Comparison of ENCODE assay signal across 13 cellular contexts in the genomic region with DNA sequence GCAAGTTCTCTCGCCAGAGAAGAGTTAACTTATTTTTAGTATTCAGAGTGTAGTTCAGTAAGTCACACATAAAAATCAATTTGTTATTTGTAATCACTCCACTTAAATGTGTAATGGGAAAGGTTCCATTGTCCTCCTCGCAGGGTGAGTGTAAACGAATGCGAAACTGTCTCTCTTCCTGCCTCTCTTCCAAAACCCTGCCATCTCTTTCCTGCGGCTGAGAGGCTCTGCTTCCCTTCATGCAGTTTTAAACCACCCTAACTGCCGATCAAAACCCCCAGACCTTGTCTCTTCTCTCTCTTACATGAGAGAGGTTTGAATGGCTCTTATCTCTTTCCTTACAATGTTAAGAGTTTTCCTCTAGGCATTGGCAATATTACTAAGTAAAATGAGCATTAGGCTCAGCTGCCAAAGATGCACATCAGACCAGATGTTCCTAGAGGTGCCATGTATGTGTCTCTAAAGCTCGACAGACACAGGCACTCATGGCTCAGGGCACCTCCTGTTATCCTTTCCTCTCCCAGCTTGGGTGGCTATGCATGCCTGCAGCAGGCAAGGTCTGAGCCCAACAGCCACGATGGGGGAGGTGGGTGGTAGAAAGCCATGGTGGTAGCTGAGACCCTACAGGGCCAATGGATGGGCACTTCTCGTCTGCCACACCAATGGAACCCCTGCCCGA.
A peak's percentile ranks its signal among the peaks of the same experiment; 100 is the strongest.
DNase-seq lines count a peak whose midpoint lies in the region; ATAC-seq and TF ChIP-seq lines count a peak whose summit lies in the region.
"Had no signal": no experiment of that assay in that cellular context is flagged by ENCODE, and none has a peak within 500 bp of the region (broad histone marks: within the 10 kb centered on the region; RNA-seq: fewer than 3 reads in every experiment).

No MANE protein-coding gene starts in this region.

- no peaks in the 10 kb centered on the region for H3K9me3 ChIP-seq in CD8-positive, alpha-beta T cell (ENCODE audit: low read length)
- H3K9me3 ChIP-seq in HUES48 (ENCODE audit: control insufficient read depth, insufficient read depth, low read length) (no peaks in the 10 kb centered on the region), sigmoid colon (no peaks in the 10 kb centered on the region)
- H3K9me3 ChIP-seq: MG63, mucosa of descending colon, right lobe of liver had no signal

- DNase-seq in CD8-positive, alpha-beta T cell: no peak
- no peak for DNase-seq in activated CD8-positive, alpha-beta T cell treated with anti-CD3 and anti-CD28 coated beads, Interleukin-2, amount 10 ng/mL, durations not matched to agents 7 days and 5 days
- no peak for DNase-seq in naive B cell
- DNase-seq in sigmoid colon: no peak
- no peak for DNase-seq in SHP77 (lab: John Stamatoyannopoulos, UW)
- DNase-seq: activated effector memory CD4-positive, alpha-beta T cell treated with anti-CD3 and anti-CD28 coated beads, Interleukin-2, amount 50 U/mL, for 16 hours; MG63; mucosa of descending colon; NCI-H526; right lobe of liver; Right ventricle myocardium superior had no signal

- TF ChIP-seq POLR2A in sigmoid colon (IDR thresholded peaks at IDR 0.05): no peak

- no peak for TF ChIP-seq EP300 in sigmoid colon (IDR thresholded peaks at IDR 0.05)

- POLR2A ChIA-PET in CD8-positive, alpha-beta T cell (lab: Charles Lee): interaction anchor here (1.4 kb wide), 1 partner anchor 9 kb away, joined by 3 read pairs; no protein-coding TSS in a partner anchor
- POLR2A ChIA-PET in activated CD8-positive, alpha-beta T cell treated with anti-CD3 and anti-CD28 coated beads, Interleukin-2, amount 10 ng/mL, durations not matched to agents 7 days and 5 days (lab: Charles Lee): no interaction called here

- no peak overlapping the region for H3K4me3 Mint-ChIP-seq in CD8-positive, alpha-beta T cell
- peak overlapping the region; percentile 34 for H3K4me3 Mint-ChIP-seq in activated CD8-positive, alpha-beta T cell treated with anti-CD3 and anti-CD28 coated beads, Interleukin-2, amount 10 ng/mL, durations not matched to agents 7 days and 5 days
- H3K4me3 Mint-ChIP-seq in naive B cell: peak overlapping the region in 6 of 8 donors; percentile 24 to 72 (median 40)

- no peaks in the 10 kb centered on the region for H3K36me3 Mint-ChIP-seq in CD8-positive, alpha-beta T cell
- peaks cover 21% of the 10 kb centered on the region for H3K36me3 Mint-ChIP-seq in activated CD8-positive, alpha-beta T cell treated with anti-CD3 and anti-CD28 coated beads, Interleukin-2, amount 10 ng/mL, durations not matched to agents 7 days and 5 days (ENCODE audit: low read depth)
- no peaks in the 10 kb centered on the region for H3K36me3 Mint-ChIP-seq in naive B cell

- H3K27me3 ChIP-seq in CD8-positive, alpha-beta T cell (ENCODE audit: insufficient read depth, low read length): no peaks in the 10 kb centered on the region
- H3K27me3 ChIP-seq in HUES48 (ENCODE audit: control insufficient read depth, insufficient read depth, low read length) (no peaks in the 10 kb centered on the region), sigmoid colon (no peaks in the 10 kb centered on the region)
- H3K27me3 ChIP-seq: MG63, right lobe of liver had no signal

- no peak overlapping the region for H3K9ac ChIP-seq in HUES48 (ENCODE audit: low read depth, low read length)

- no peak overlapping the region for H3K4me3 ChIP-seq in CD8-positive, alpha-beta T cell (ENCODE audit: low read depth, low read length)
- H3K4me3 ChIP-seq in HUES48 (ENCODE audit: low read depth, low read length) (no peak overlapping the region), sigmoid colon (no peak overlapping the region)
- H3K4me3 ChIP-seq: MG63, mucosa of descending colon, right lobe of liver had no signal

- H3K9me3 Mint-ChIP-seq in CD8-positive, alpha-beta T cell: no peaks in the 10 kb centered on the region
- no peaks in the 10 kb centered on the region for H3K9me3 Mint-ChIP-seq in activated CD8-positive, alpha-beta T cell treated with anti-CD3 and anti-CD28 coated beads, Interleukin-2, amount 10 ng/mL, durations not matched to agents 7 days and 5 days (ENCODE audit: insufficient read depth)
- H3K9me3 Mint-ChIP-seq in naive B cell: no peaks in the 10 kb centered on the region

- CTCF ChIA-PET in CD8-positive, alpha-beta T cell (lab: Charles Lee): interaction anchor here (0.9 kb wide), 1 partner anchor 9 kb away, joined by 3 read pairs; no protein-coding TSS in a partner anchor
- CTCF ChIA-PET in activated CD8-positive, alpha-beta T cell treated with anti-CD3 and anti-CD28 coated beads, Interleukin-2, amount 10 ng/mL, durations not matched to agents 7 days and 5 days (lab: Charles Lee): interaction anchor here (0.9 to 1.5 kb wide), 2 partner anchors 12 to 53 kb away, joined by 3 to 4 read pairs; no protein-coding TSS in a partner anchor

- no peak for TF ChIP-seq CTCF in CD8-positive, alpha-beta T cell (IDR thresholded peaks at IDR 0.05)
- no peak for TF ChIP-seq CTCF in sigmoid colon (IDR thresholded peaks at IDR 0.05)

- 62 to 85% methylated on average over 10 of the region's 10 CpGs for WGBS in sigmoid colon, 2 donors

- intact Hi-C loops in CD8-positive, alpha-beta T cell (cut with DNase I, micrococcal nuclease): no loop called here
- intact Hi-C loops in sigmoid colon (cut with DNase I): no loop called here

- H3K4me1 ChIP-seq in CD8-positive, alpha-beta T cell (ENCODE audit: insufficient read depth, low read length): peaks cover 45% of the 10 kb centered on the region
- peaks cover 81% of the 10 kb centered on the region for H3K4me1 ChIP-seq in HUES48 (ENCODE audit: control insufficient read depth, insufficient read depth, low read length)
- H3K4me1 ChIP-seq in sigmoid colon: peaks cover 0 to 26% (median 13%) of the 10 kb centered on the region in 4 donors

- peak overlapping the region; percentile 42 for H3K27ac Mint-ChIP-seq in CD8-positive, alpha-beta T cell
- H3K27ac Mint-ChIP-seq in activated CD8-positive, alpha-beta T cell treated with anti-CD3 and anti-CD28 coated beads, Interleukin-2, amount 10 ng/mL, durations not matched to agents 7 days and 5 days: peak overlapping the region; percentile 77
- peak overlapping the region; percentile 2 to 92 (median 42) for H3K27ac Mint-ChIP-seq in naive B cell

- no peaks in the 10 kb centered on the region for H3K27me3 Mint-ChIP-seq in CD8-positive, alpha-beta T cell (ENCODE audit: low read depth)
- no peaks in the 10 kb centered on the region for H3K27me3 Mint-ChIP-seq in activated CD8-positive, alpha-beta T cell treated with anti-CD3 and anti-CD28 coated beads, Interleukin-2, amount 10 ng/mL, durations not matched to agents 7 days and 5 days (ENCODE audit: low read depth)
- no peaks in the 10 kb centered on the region for H3K27me3 Mint-ChIP-seq in naive B cell

- H3K36me3 ChIP-seq in CD8-positive, alpha-beta T cell (ENCODE audit: insufficient read depth, low read length): no peaks in the 10 kb centered on the region
- peaks cover 6% of the 10 kb centered on the region for H3K36me3 ChIP-seq in HUES48 (ENCODE audit: control insufficient read depth, insufficient read depth, low read length)
- H3K36me3 ChIP-seq in sigmoid colon: no peaks in the 10 kb centered on the region
- H3K36me3 ChIP-seq: MG63, right lobe of liver had no signal

- peaks cover 86% of the 10 kb centered on the region for H3K4me1 Mint-ChIP-seq in CD8-positive, alpha-beta T cell (ENCODE audit: low read depth)
- H3K4me1 Mint-ChIP-seq in activated CD8-positive, alpha-beta T cell treated with anti-CD3 and anti-CD28 coated beads, Interleukin-2, amount 10 ng/mL, durations not matched to agents 7 days and 5 days (ENCODE audit: low read depth): peaks cover 73% of the 10 kb centered on the region
- H3K4me1 Mint-ChIP-seq in naive B cell: peaks cover 68 to 99% (median 83%) of the 10 kb centered on the region in 3 donors

- ATAC-seq in CD8-positive, alpha-beta T cell: no peak
- peak; percentile 54 for ATAC-seq in activated CD8-positive, alpha-beta T cell treated with anti-CD3 and anti-CD28 coated beads, Interleukin-2, amount 10 ng/mL, durations not matched to agents 7 days and 5 days
- ATAC-seq in naive B cell (ENCODE audit: low read depth in 2 of 2): peak; percentile 25 to 34
- ATAC-seq in HG03378 (IDR thresholded peaks at IDR 0.05; ENCODE audit: unreplicated experiment): no peak
- ATAC-seq: mucosa of descending colon had no signal

- no peak overlapping the region for H3K27ac ChIP-seq in CD8-positive, alpha-beta T cell (ENCODE audit: low read depth, low read length)
- H3K27ac ChIP-seq in HUES48 (ENCODE audit: low read depth, low read length) (peak overlapping the region; percentile 12), sigmoid colon (no peak overlapping the region)
- H3K27ac ChIP-seq: right lobe of liver had no signal

Comparison
In these comparisons a context has a peak if more than half of its experiments do, and no peak if none do; other contexts are left out.
1. ATAC-seq: peak in activated CD8-positive, alpha-beta T cell treated with anti-CD3 and anti-CD28 coated beads, Interleukin-2, amount 10 ng/mL, durations not matched to agents 7 days and 5 days (single experiment) and naive B cell (2 of 2); none in CD8-positive, alpha-beta T cell (single experiment) and HG03378 (single experiment).
2. Peak in every context shown above with its lines, with median percentiles within 50 percentile points of each other: H3K27ac Mint-ChIP-seq.